In the genomic region with DNA sequence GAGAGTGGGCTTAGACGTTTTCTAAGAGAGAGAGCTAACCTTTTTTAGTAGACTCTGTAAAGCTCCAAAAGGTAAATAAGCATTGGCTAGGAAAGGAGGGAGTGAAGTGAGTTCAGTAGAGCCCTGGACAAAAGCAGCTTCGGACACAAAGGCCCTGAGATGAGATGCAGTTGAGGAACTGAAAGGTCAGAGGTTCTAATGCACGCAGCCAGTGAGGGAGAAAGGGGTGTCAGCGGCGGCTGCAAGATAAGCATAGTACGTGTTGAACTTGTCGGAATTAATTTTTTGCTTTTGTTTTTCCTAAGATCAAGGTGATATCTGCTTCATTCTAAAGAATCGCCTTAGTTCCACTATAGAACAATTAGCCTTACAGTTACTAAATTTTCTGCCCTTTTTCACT, we compare ENCODE assay signal across 25 cellular contexts.
"Had no signal": no experiment of that assay in that cellular context is flagged by ENCODE, and none has a peak within 500 bp of the region (broad histone marks: within the 10 kb centered on the region; RNA-seq: fewer than 3 reads in every experiment).

No MANE protein-coding gene starts in this region.

- H3K4me3 Mint-ChIP-seq: memory B cell, natural killer cell had no signal

- DNase-seq: cortex of kidney; dorsolateral prefrontal cortex; effector CD4-positive, alpha-beta T cell; foreskin fibroblast; gastrocnemius medialis; head of caudate nucleus; kidney; natural killer cell; stimulated activated CD4-positive, alpha-beta T cell treated with anti-CD3 and anti-CD28 coated beads, Interleukin-12 subunit alpha, Interleukin-12 subunit beta, amount 100 ng/mL, for 4 hours; stimulated activated CD4-positive, alpha-beta T cell treated with anti-CD3 and anti-CD28 coated beads, Interleukin-1b, Interleukin-23, amount 100 ng/mL, for 48 hours; stimulated activated CD4-positive, alpha-beta T cell treated with anti-CD3 and anti-CD28 coated beads, Interleukin-4, amount 100 ng/mL, for 1 hour; stimulated activated CD8-positive, alpha-beta memory T cell treated with anti-CD3 and anti-CD28 coated beads, Interleukin-4, amount 100 ng/mL, for 48 hours; stimulated activated naive CD4-positive, alpha-beta T cell treated with Interleukin-2 at 50 U/mL for 16 hours; stomach; thyroid gland; trophoblast cell had no signal

- H3K27ac ChIP-seq: dorsolateral prefrontal cortex, epithelial cell of prostate, gastrocnemius medialis, hepatocyte, parathyroid adenoma, stomach, thyroid gland, vagina had no signal

- H3K9me3 Mint-ChIP-seq: memory B cell, natural killer cell had no signal

- H3K4me1 Mint-ChIP-seq: memory B cell, natural killer cell had no signal

- H3K27ac Mint-ChIP-seq: memory B cell, natural killer cell, progenitor cell of endocrine pancreas had no signal

- ATAC-seq: esophagus mucosa, gastrocnemius medialis, left lobe of liver, natural killer cell, sciatic nerve had no signal

- H3K27me3 Mint-ChIP-seq: memory B cell, progenitor cell of endocrine pancreas had no signal

- H3K27me3 ChIP-seq: dorsolateral prefrontal cortex, gastrocnemius medialis, stomach, thyroid gland, vagina had no signal

- H3K36me3 Mint-ChIP-seq: memory B cell, natural killer cell had no signal

- H3K9me3 ChIP-seq: gastrocnemius medialis, stomach, thyroid gland, vagina had no signal
